In the genomic region with DNA sequence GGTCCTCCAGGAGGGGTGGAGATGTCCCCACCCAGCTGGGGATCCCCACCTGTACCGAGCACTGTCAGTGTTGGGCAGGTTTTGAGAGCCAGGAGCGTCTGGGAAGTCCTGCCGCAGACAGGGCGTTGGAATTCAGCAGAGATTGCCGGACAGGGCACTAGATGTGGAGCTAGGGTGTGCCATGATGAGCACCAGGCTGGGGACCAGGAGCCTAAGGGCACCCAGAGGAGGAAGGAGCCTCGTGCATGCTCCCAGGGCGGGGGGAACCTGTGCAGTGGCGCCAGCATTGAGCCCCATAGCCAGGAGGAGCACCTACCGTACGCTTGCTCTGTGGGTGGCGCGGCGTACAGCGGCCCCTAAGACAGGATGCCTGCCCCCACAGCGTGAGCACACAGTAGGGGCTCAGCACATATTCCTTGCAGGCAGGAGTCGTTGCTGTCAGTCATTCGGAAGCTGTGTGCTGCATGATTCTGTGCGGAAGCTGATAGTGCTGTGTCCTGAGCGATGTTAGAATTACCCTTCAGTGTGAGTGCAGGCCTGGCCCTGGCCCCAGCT, we compare ENCODE assay signal across 18 cellular contexts.
"Had no signal": no experiment of that assay in that cellular context is flagged by ENCODE, and none has a peak within 500 bp of the region (broad histone marks: within the 10 kb centered on the region; RNA-seq: fewer than 3 reads in every experiment).

No MANE protein-coding gene starts in this region.

- H3K9me3 ChIP-seq: esophagus muscularis mucosa, gastroesophageal sphincter, heart right ventricle, left ventricle myocardium inferior, mucosa of descending colon, neutrophil, thoracic aorta had no signal

- H3K4me3 ChIP-seq: esophagus muscularis mucosa, gastroesophageal sphincter, heart right ventricle, left ventricle myocardium inferior, mucosa of descending colon, thoracic aorta had no signal

- H3K4me1 ChIP-seq: esophagus muscularis mucosa, gastroesophageal sphincter, heart right ventricle, left ventricle myocardium inferior, parathyroid adenoma had no signal

- ATAC-seq: gastroesophageal sphincter; mucosa of descending colon; stimulated activated naive B cell treated with anti-CD40 and anti-IgM and Interleukin-4, amounts not matched to agents 10 μg/mL and 1 μg/mL and 100 μg/mL, for 72 hours had no signal

- DNase-seq: activated B cell treated with CpG ODN at 0.5 μM for 24 hours; activated CD4-positive, alpha-beta memory T cell treated with anti-CD3 and anti-CD28 coated beads, Interleukin-2, amount 10 ng/mL, durations not matched to agents 7 days and 5 days; activated CD4-positive, alpha-beta T cell treated with anti-CD3 and anti-CD28 coated beads for 4 hours; activated CD8-positive, alpha-beta memory T cell treated with anti-CD3 and anti-CD28 coated beads, Interleukin-2, amount 50 U/mL, for 48 hours; activated gamma-delta T cell; effector CD8-positive, alpha-beta T cell; heart right ventricle; immature natural killer cell; kidney glomerular epithelial cell; left ventricle myocardium inferior; mucosa of descending colon; naive B cell; stimulated activated naive B cell treated with anti-CD40 and anti-IgM and Interleukin-4, amounts not matched to agents 10 μg/mL and 1 μg/mL and 100 μg/mL, for 72 hours had no signal

- H3K27me3 ChIP-seq: esophagus muscularis mucosa, gastroesophageal sphincter, heart right ventricle, neutrophil had no signal

- H2AFZ ChIP-seq: parathyroid adenoma had no signal

- H3K9ac ChIP-seq: parathyroid adenoma had no signal

- H3K27ac ChIP-seq: esophagus muscularis mucosa, gastroesophageal sphincter, heart right ventricle, left ventricle myocardium inferior, neutrophil, parathyroid adenoma, thoracic aorta had no signal
